Comparison of ENCODE assay signal across 8 cellular contexts in the genomic region with DNA sequence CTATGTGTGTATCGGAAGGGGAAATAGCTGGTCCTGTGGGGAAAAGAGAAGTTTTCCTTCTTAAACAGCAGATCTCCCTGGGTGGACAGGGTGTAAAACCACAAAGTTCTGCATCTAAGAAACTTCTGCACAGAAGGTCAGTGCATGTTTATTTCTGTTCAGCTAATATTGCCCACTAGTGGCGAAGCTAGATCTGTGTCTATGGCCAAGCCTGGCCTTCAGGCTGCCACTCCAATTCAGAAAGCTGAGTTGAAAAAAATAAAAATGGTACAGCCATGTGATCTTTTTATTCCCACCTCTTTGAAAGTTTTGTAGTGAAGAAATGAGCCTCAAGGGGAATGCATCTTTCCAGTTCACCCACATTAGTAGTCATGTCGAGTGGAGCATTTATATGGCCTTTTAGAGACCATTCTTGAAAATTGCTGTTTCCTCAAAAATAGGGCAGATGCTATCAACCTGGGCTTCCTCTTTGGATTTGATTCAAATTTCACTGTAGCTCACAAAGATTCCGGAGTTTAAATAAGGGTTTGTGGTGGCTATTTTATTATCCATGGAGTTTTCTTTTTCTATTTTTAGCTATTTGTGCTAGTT.
DNase-seq lines count a peak whose midpoint lies in the region; ATAC-seq and TF ChIP-seq lines count a peak whose summit lies in the region.

No MANE protein-coding gene starts in this region.

- H3K27me3 ChIP-seq in H7 (ENCODE audit: control insufficient read depth, insufficient read depth, low read length) (no peaks in the 10 kb centered on the region), transverse colon (no peaks in the 10 kb centered on the region)

- H3K9me3 Mint-ChIP-seq in type B pancreatic cell = peaks cover 1% of the 10 kb centered on the region

- intact Hi-C loops in transverse colon (cut with DNase I; ENCODE audit: low total_unique reads) = no loop called here

- WGBS in transverse colon (ENCODE audit: low coverage in 1 of 2), 2 donors = 57 to 60% methylated on average over 4 of the region's 4 CpGs

- in situ Hi-C loops in transverse colon (cut with MboI; ENCODE audit: low pct_ligation_motif_present in 1 of 4, low pct_unique_long_range_greater_than_20kb in 1 of 4, low sequenced_read_pairs in 3 of 4) = no loop called here

- H3K27me3 Mint-ChIP-seq in type B pancreatic cell = no peaks in the 10 kb centered on the region

- no peaks in the 10 kb centered on the region for H3K36me3 Mint-ChIP-seq in type B pancreatic cell

- no peak for ATAC-seq in HG02571 (IDR thresholded peaks at IDR 0.05; ENCODE audit: unreplicated experiment)
- ATAC-seq in HG03521 (IDR thresholded peaks at IDR 0.05; ENCODE audit: unreplicated experiment) = no peak

- H3K36me3 ChIP-seq in H7 (replicated peaks; ENCODE audit: control insufficient read depth, insufficient read depth, low read length) (no peaks in the 10 kb centered on the region), transverse colon (no peaks in the 10 kb centered on the region)

- no peaks in the 10 kb centered on the region for H3K4me1 Mint-ChIP-seq in type B pancreatic cell (ENCODE audit: unreplicated experiment)

- H3K4me3 ChIP-seq in H7 (ENCODE audit: insufficient read depth, low read depth, low read length) (no peak overlapping the region), transverse colon (no peak overlapping the region)

- H3K27ac ChIP-seq in transverse colon = no peak overlapping the region

- TF ChIP-seq POLR2A in transverse colon (IDR thresholded peaks at IDR 0.05) = no peak

- H3K27ac Mint-ChIP-seq in type B pancreatic cell = no peak overlapping the region

- DNase-seq in EH (ENCODE audit: low read depth) (peak; percentile 83), H7 (peak; percentile 5), OCI-M1 (lab: John Stamatoyannopoulos, UW) (peak; percentile 88), fibroblast of peridontal ligament (ENCODE audit: extremely low read depth) (peak; percentile 78), type B pancreatic cell (ENCODE audit: extremely low spot score, unreplicated experiment) (no peak), transverse colon (no peak)

- no peaks in the 10 kb centered on the region for H3K4me1 ChIP-seq in transverse colon

- TF ChIP-seq EP300 in transverse colon (IDR thresholded peaks at IDR 0.05; ENCODE audit: low read depth) = no peak

- no peaks in the 10 kb centered on the region for H3K9me3 ChIP-seq in transverse colon

- H3K4me3 Mint-ChIP-seq in type B pancreatic cell = no peak overlapping the region

- TF ChIP-seq CTCF in type B pancreatic cell (conservative IDR thresholded peaks at IDR 0.05) (peak; percentile 77), transverse colon (IDR thresholded peaks at IDR 0.05) (peak in 2 of 5 experiments; percentile 21 to 25)

Comparison
In these comparisons a context has a peak if more than half of its experiments do, and no peak if none do; other contexts are left out.
1. DNase-seq: peak in EH (single experiment), H7 (single experiment), OCI-M1 (single experiment) and fibroblast of peridontal ligament (single experiment); none in type B pancreatic cell (single experiment) and transverse colon (single experiment).